ENCODE assay signal across 8 cellular contexts in the genomic region with DNA sequence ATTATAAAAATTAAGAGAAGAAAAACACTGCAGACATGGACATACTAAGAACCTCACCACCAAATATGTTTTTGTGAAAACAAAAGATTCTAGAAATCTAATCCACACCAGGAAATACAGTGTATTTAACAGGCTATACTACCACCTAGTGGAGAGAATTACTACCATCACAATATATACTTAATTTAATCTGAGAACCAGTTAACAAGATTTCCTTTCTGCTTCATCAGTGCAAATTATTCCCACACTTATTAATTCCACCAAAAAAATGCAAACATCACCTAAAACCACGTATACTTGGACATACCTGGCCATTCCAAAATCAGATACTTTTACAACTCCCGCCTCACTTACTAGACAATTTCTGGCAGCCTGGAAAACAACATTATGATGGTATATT. TPM values are rescaled to one million over a fixed set of nuclear protein-coding genes. Genes with fewer than 3 reads are reported as not detected.
DNase-seq lines count a peak whose midpoint lies in the region; ATAC-seq and TF ChIP-seq lines count a peak whose summit lies in the region.

No MANE protein-coding gene starts in this region.

- no peak overlapping the region for H3K27ac Mint-ChIP-seq in CD4-positive, alpha-beta memory T cell

- H3K27me3 Mint-ChIP-seq in CD4-positive, alpha-beta memory T cell, result no peaks in the 10 kb centered on the region

- no peak overlapping the region for H2AFZ ChIP-seq in GM23248

- H3K4me3 Mint-ChIP-seq in CD4-positive, alpha-beta memory T cell, result no peak overlapping the region

- H3F3A ChIP-seq in GM23248 (ENCODE audit: insufficient read depth), result no peaks in the 10 kb centered on the region

- no peaks in the 10 kb centered on the region for H4K20me1 ChIP-seq in GM23248 (ENCODE audit: insufficient read depth)

- POLR2A ChIA-PET in CD4-positive, alpha-beta memory T cell (lab: Charles Lee; ENCODE audit: partially characterized antibody), result interaction anchor here (7.7 kb wide), 1 partner anchor 12 kb away, joined by 145 read pairs; no protein-coding TSS in a partner anchor

- no peaks in the 10 kb centered on the region for H3K36me3 ChIP-seq in CD4-positive, alpha-beta memory T cell (ENCODE audit: insufficient read depth, low read length)
- H3K36me3 ChIP-seq in GM23248 (ENCODE audit: low read depth) (no peaks in the 10 kb centered on the region), body of pancreas (replicated peaks in 1 of 2; ENCODE audit: insufficient read depth in 1 of 2, low read depth in 2 of 2) (no peaks in the 10 kb centered on the region)

- no peaks in the 10 kb centered on the region for H3K9me3 Mint-ChIP-seq in CD4-positive, alpha-beta memory T cell

- CTCF ChIA-PET in CD4-positive, alpha-beta memory T cell (lab: Charles Lee; ENCODE audit: partially characterized antibody), result interaction anchor here (0.6 to 10.0 kb wide), 9 partner anchors 9 to 106 kb away, joined by 3 to 313 read pairs (median 4); no protein-coding TSS in a partner anchor

- no peak overlapping the region for H3K27ac ChIP-seq in CD4-positive, alpha-beta memory T cell (ENCODE audit: low read depth, low read length)
- H3K27ac ChIP-seq in GM23248, result no peak overlapping the region
- no peak overlapping the region for H3K27ac ChIP-seq in body of pancreas

- intact Hi-C loops in CD4-positive, alpha-beta memory T cell (cut with micrococcal nuclease), result loop anchor here (1.0 to 2.0 kb wide), 6 partner anchors 14 to 215 kb away; no protein-coding TSS in a partner anchor
- intact Hi-C loops in body of pancreas (cut with DNase I), result no loop called here
- intact Hi-C loops in left colon (cut with DNase I, micrococcal nuclease), result no loop called here
- intact Hi-C loops in posterior cingulate gyrus (cut with DNase I), result loop anchor here (10.0 kb wide), 1 partner anchor 136 kb away; no protein-coding TSS in a partner anchor

- peak; percentile 39 to 69 (median 61) for TF ChIP-seq CTCF in body of pancreas (IDR thresholded peaks at IDR 0.05)

- H3K27me3 ChIP-seq in CD4-positive, alpha-beta memory T cell (ENCODE audit: insufficient read depth, low read length), result no peaks in the 10 kb centered on the region
- peaks cover 4% of the 10 kb centered on the region; the same call in 1 of the 2 replicates for H3K27me3 ChIP-seq in GM23248 (replicated peaks; ENCODE audit: insufficient read depth)
- no peaks in the 10 kb centered on the region for H3K27me3 ChIP-seq in body of pancreas

- H3K4me1 Mint-ChIP-seq in CD4-positive, alpha-beta memory T cell, result peaks cover 42 to 52% (median 46%) of the 10 kb centered on the region in 4 donors

- peak in 4 of 5 donors; percentile 52 to 60 (median 54) for DNase-seq in CD4-positive, alpha-beta memory T cell
- peak; percentile 64 for DNase-seq in GM23248
- DNase-seq in NCI-H2227 (lab: John Stamatoyannopoulos, UW; ENCODE audit: unreplicated experiment), result peak; percentile 22
- DNase-seq in body of pancreas, result no peak
- no peak for DNase-seq in left colon
- DNase-seq in posterior cingulate gyrus, result no peak

- WGBS in GM23248 (ENCODE audit: low coverage in 1 of 2, low lambda C conversion rate in 2 of 2, missing lambda C conversion rate in 2 of 2), 2 experiments, result 48 to 50% methylated on average over 2 of the region's 2 CpGs
- 50 to 52% methylated on average over 2 of the region's 2 CpGs for WGBS in body of pancreas, 2 donors

- H3K9me2 ChIP-seq in GM23248 (ENCODE audit: insufficient read depth), result no peaks in the 10 kb centered on the region

- no peak overlapping the region for H3K4me3 ChIP-seq in CD4-positive, alpha-beta memory T cell (ENCODE audit: low read length in 2 of 2)
- H3K4me3 ChIP-seq in GM23248 (no peak overlapping the region), body of pancreas (no peak overlapping the region)

- in situ Hi-C loops in GM23248 (cut with MboI), result no loop called here

- H3K79me2 ChIP-seq in GM23248 (ENCODE audit: insufficient read depth), result no peaks in the 10 kb centered on the region

- ATAC-seq in body of pancreas, result peak; percentile 60
- peak; percentile 68 for ATAC-seq in left colon
- no peak for ATAC-seq in GM21619 (IDR thresholded peaks at IDR 0.05; ENCODE audit: unreplicated experiment)
- no peak for ATAC-seq in GM21529 (IDR thresholded peaks at IDR 0.05; ENCODE audit: unreplicated experiment)

- no peaks in the 10 kb centered on the region for H3K36me3 Mint-ChIP-seq in CD4-positive, alpha-beta memory T cell

- H3K9me3 ChIP-seq in CD4-positive, alpha-beta memory T cell (ENCODE audit: control insufficient read depth in 1 of 2, low read length in 2 of 2), result no peaks in the 10 kb centered on the region
- no peaks in the 10 kb centered on the region for H3K9me3 ChIP-seq in GM23248 (ENCODE audit: low read depth)
- H3K9me3 ChIP-seq in body of pancreas, result no peaks in the 10 kb centered on the region

- no peak overlapping the region for H3K4me2 ChIP-seq in GM23248 (ENCODE audit: unreplicated experiment)

- H3K9ac ChIP-seq in GM23248, result no peak overlapping the region

- peaks cover 46% of the 10 kb centered on the region for H3K4me1 ChIP-seq in CD4-positive, alpha-beta memory T cell (ENCODE audit: insufficient read depth, low read length)
- H3K4me1 ChIP-seq in GM23248 (ENCODE audit: insufficient read depth), result no peaks in the 10 kb centered on the region
- no peaks in the 10 kb centered on the region for H3K4me1 ChIP-seq in body of pancreas

- TF ChIP-seq POLR2A in body of pancreas (IDR thresholded peaks at IDR 0.05), result no peak

RNA-seq across cellular contexts. Expression of gene TXK, which starts 7.0 kb away (rescaled TPM):
- 10 to 100 TPM; 44.8 to 48.7 TPM for total RNA-seq in CD4-positive, alpha-beta memory T cell
- polyA plus RNA-seq in CD4-positive, alpha-beta memory T cell, result 10 to 100 TPM; 53.3 to 54.0 TPM
- total RNA-seq in GM23248 (2014; rRNA removed; shearing (Covaris generic)), result not detected in 2 replicates
- polyA plus RNA-seq in GM23248 (2016; fragmentation: Nextera tagmentation; extraction: Ambion mirVana), result not detected in 2 replicates
- total RNA-seq in body of pancreas (1 to 10 TPM in 1 of 2 donors, under 1 TPM in 1; 0.66 to 1.3 TPM), left colon (1 to 10 TPM in 1 of 2 donors, under 1 TPM in 1; 0.55 to 1.8 TPM)

Comparison
In these comparisons a context has a peak if more than half of its experiments do, and no peak if none do; other contexts are left out.
1. DNase-seq: peak in CD4-positive, alpha-beta memory T cell (4 of 5), GM23248 (single experiment) and NCI-H2227 (single experiment); none in body of pancreas (0 of 4), left colon (0 of 2) and posterior cingulate gyrus (0 of 10).
2. ATAC-seq: peak in body of pancreas (single experiment) and left colon (single experiment); none in GM21619 (single experiment) and GM21529 (single experiment).
3. RNA of gene TXK, which starts 7.0 kb away (total RNA-seq): 44.8 to 48.7 TPM in CD4-positive, alpha-beta memory T cell; 0.55 to 1.8 TPM in left colon, 0.66 to 1.3 TPM in body of pancreas and not detected in GM23248; every median in the first group is over 10 times any median in the second.
4. intact Hi-C loops: an anchor here in CD4-positive, alpha-beta memory T cell (1.0 to 2.0 kb wide) and posterior cingulate gyrus (10.0 kb wide); none called in body of pancreas and left colon.